In the genomic region with DNA sequence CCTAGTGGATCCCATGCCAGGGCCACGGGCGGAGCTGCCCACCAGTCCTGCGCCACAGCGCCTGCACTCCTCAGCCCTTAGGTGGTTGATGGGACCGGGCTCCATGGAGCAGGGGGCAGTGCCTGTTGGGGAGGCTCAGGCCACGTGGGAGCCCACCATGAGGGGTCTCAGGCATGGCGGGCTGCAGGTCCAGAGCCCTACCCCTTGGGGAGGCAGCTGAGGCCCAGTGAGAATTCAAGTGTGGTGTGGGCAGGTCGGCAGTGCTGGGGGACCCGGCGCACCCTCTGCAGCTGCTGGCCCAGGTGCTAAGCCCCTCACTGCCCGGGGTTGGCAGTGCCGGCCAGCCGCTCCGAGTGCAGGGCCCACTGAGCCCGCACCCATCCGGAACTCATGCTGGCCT, we compare ENCODE assay signal across 7 cellular contexts.
"Had no signal": no experiment of that assay in that cellular context is flagged by ENCODE, and none has a peak within 500 bp of the region (broad histone marks: within the 10 kb centered on the region; RNA-seq: fewer than 3 reads in every experiment).

No MANE protein-coding gene starts in this region.

- H3K4me3 ChIP-seq: K562 had no signal

- ATAC-seq: HepG2, K562 had no signal

- H3K27ac ChIP-seq: HL-60, KMS-11 had no signal

- H3K9ac ChIP-seq: KMS-11 had no signal

- DNase-seq: IMR-90, KBM-7, KG1 had no signal

- H3K4me2 ChIP-seq: KMS-11 had no signal
